ENCODE assay signal across 24 cellular contexts in genomic region chr2:112062894-112063293, GRCh38. TPM values are rescaled to one million over a fixed set of nuclear protein-coding genes. Genes with fewer than 3 reads are reported as not detected.
DNase-seq lines count a peak whose midpoint lies in the region; ATAC-seq lines count a peak whose summit lies in the region.
"Had no signal": no experiment of that assay in that cellular context is flagged by ENCODE, and none has a peak within 500 bp of the region (broad histone marks: within the 10 kb centered on the region; RNA-seq: fewer than 3 reads in every experiment).

No MANE protein-coding gene starts in this region.

- intact Hi-C loops in cardiac septum (cut with DNase I), result no loop called here

- peak overlapping the region; percentile 52 for H3K27ac Mint-ChIP-seq in memory B cell

- no peak for DNase-seq in activated CD4-positive, CD25-positive, alpha-beta regulatory T cell (lab: John Stamatoyannopoulos, UW)
- DNase-seq in stimulated activated CD4-positive, alpha-beta T cell treated with anti-CD3 and anti-CD28 coated beads, Interleukin-15, amount 100 ng/mL, for 24 hours, result peak; percentile 14
- DNase-seq in stimulated activated CD4-positive, alpha-beta T cell treated with anti-CD3 and anti-CD28 coated beads, Interleukin-4, amount 100 ng/mL, for 4 hours, result no peak
- DNase-seq in memory B cell (ENCODE audit: low spot score in 2 of 2) (no peak), activated gamma-delta T cell treated with Interleukin-2 at 50 U/mL for 16 hours (no peak), iPS-NIHi7 (ENCODE audit: extremely low spot score) (no peak), cardiac septum (ENCODE audit: low spot score) (no peak)
- DNase-seq: 8988T; activated CD8-positive, alpha-beta memory T cell treated with anti-CD3 and anti-CD28 coated beads for 24 hours; activated effector memory CD4-positive, alpha-beta T cell treated with Interleukin-2 at 50 U/mL for 16 hours; anterior cingulate cortex; DMS153; GOT3; left ventricle myocardium inferior; midbrain; natural killer cell; NCI-H1417 treated with DMSO at 0.1 percent for 48 hours; NCI-H446; NCI-H82; retina; stimulated activated CD4-positive, alpha-beta T cell treated with anti-CD3 and anti-CD28 coated beads, Interleukin-4, amount 100 ng/mL, for 24 hours; transverse colon had no signal

- peaks cover 43% of the 10 kb centered on the region for H3K4me1 Mint-ChIP-seq in memory B cell

- no peaks in the 10 kb centered on the region for H3K27me3 Mint-ChIP-seq in memory B cell

- ATAC-seq in activated CD4-positive, CD25-positive, alpha-beta regulatory T cell treated with anti-CD3 and anti-CD28 coated beads, Interleukin-2, amount 50 U/mL, for 24 hours, result peak; percentile 65 to 67
- ATAC-seq in memory B cell (ENCODE audit: low read depth), result no peak
- ATAC-seq: SK-N-SH treated with all-trans-retinoic acid at 6 μM for 48 hours had no signal

- peaks cover 47% of the 10 kb centered on the region for H3K36me3 Mint-ChIP-seq in memory B cell

- no peaks in the 10 kb centered on the region for H3K9me3 Mint-ChIP-seq in memory B cell
- H3K9me3 Mint-ChIP-seq: natural killer cell had no signal

- no peak overlapping the region for H3K4me3 Mint-ChIP-seq in memory B cell
- H3K4me3 Mint-ChIP-seq: natural killer cell had no signal

RNA-seq across cellular contexts. Expression of gene TMEM87B, which starts 7.8 kb away (rescaled TPM):
- 11.0 TPM for total RNA-seq in cardiac septum
